ENCODE assay signal across 22 cellular contexts in the genomic region with DNA sequence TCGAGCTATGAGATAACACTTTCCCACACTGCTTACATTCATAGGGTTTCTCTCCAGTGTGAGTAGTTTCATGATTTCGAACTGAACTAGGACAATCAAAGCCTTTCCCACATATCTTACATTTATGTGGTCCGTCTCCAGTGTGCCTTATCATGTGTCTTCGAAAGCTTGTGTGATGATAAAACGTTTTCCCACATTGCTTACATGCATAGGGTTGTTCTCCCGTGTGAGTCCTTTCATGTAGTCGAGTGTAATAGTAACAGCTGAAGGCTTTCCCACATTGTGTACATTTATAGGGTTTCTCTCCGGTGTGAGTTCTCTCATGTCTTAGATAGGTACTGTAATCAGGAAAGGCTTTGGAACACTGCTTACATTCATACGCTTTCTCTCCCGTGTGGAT.
"Had no signal": no experiment of that assay in that cellular context is flagged by ENCODE, and none has a peak within 500 bp of the region (broad histone marks: within the 10 kb centered on the region; RNA-seq: fewer than 3 reads in every experiment).

No MANE protein-coding gene starts in this region.

- H3K9me3 ChIP-seq: testis had no signal

- H3K27ac ChIP-seq: ascending aorta, colonic mucosa, heart left ventricle, ovary, stomach, testis had no signal

- H3K4me1 Mint-ChIP-seq: activated CD4-positive, alpha-beta T cell treated with anti-CD3 and anti-CD28 coated beads, Interleukin-2, amount 10 ng/mL, durations not matched to agents 24 days and 14 days; central memory CD8-positive, alpha-beta T cell; immature natural killer cell; stimulated activated effector memory CD8-positive, alpha-beta T cell treated with anti-CD3 and anti-CD28 coated beads, Interleukin-12 subunit alpha, Interleukin-12 subunit beta, amount 100 ng/mL, for 72 hours had no signal

- H3K27me3 ChIP-seq: ascending aorta, colonic mucosa, gastroesophageal sphincter, heart left ventricle, ovary, sigmoid colon, stomach, testis had no signal

- H3K27me3 Mint-ChIP-seq: activated CD4-positive, alpha-beta T cell treated with anti-CD3 and anti-CD28 coated beads, Interleukin-2, amount 10 ng/mL, durations not matched to agents 24 days and 14 days; activated CD8-positive, alpha-beta T cell treated with anti-CD3 and anti-CD28 coated beads for 36 hours; central memory CD8-positive, alpha-beta T cell; naive thymus-derived CD8-positive, alpha-beta T cell; type B pancreatic cell had no signal

- H3K4me3 ChIP-seq: ascending aorta, colonic mucosa, gastroesophageal sphincter, heart left ventricle, ovary, sigmoid colon, stomach, testis had no signal

- H3K4me3 Mint-ChIP-seq: activated CD4-positive, alpha-beta T cell treated with anti-CD3 and anti-CD28 coated beads, Interleukin-2, amount 10 ng/mL, durations not matched to agents 24 days and 14 days; activated CD8-positive, alpha-beta T cell treated with anti-CD3 and anti-CD28 coated beads for 36 hours; activated naive CD4-positive, alpha-beta T cell treated with anti-CD3 and anti-CD28 coated beads for 36 hours; central memory CD8-positive, alpha-beta T cell; immature natural killer cell; naive thymus-derived CD8-positive, alpha-beta T cell; stimulated activated effector memory CD8-positive, alpha-beta T cell treated with anti-CD3 and anti-CD28 coated beads, Interleukin-12 subunit alpha, Interleukin-12 subunit beta, amount 100 ng/mL, for 72 hours; T-helper 2 cell treated with Interferon-gamma antibody and Interleukin-4, amounts not matched to agents 5 μg/mL and 100 μg/mL, for 36 hours; type B pancreatic cell had no signal

- H3K4me1 ChIP-seq: ascending aorta, colonic mucosa, gastroesophageal sphincter, heart left ventricle, stomach, testis had no signal

- DNase-seq: activated CD4-positive, alpha-beta T cell treated with anti-CD3 and anti-CD28 coated beads, Interleukin-2, amount 10 ng/mL, durations not matched to agents 24 days and 14 days; activated CD8-positive, alpha-beta T cell treated with anti-CD3 and anti-CD28 coated beads for 36 hours; activated naive CD4-positive, alpha-beta T cell treated with anti-CD3 and anti-CD28 coated beads for 36 hours; activated T-cell treated with anti-CD3 and anti-CD28 coated beads, Interleukin-2, amount 50 U/mL, for 1 hour; colonic mucosa; heart left ventricle; immature natural killer cell; left ventricle myocardium superior; mesenchymal stem cell; naive thymus-derived CD8-positive, alpha-beta T cell; ovary; sigmoid colon; stimulated activated CD4-positive, alpha-beta T cell treated with anti-CD3 and anti-CD28 coated beads, Interleukin-4, amount 100 ng/mL, for 24 hours; stomach; testis had no signal

- ATAC-seq: activated CD8-positive, alpha-beta T cell treated with anti-CD3 and anti-CD28 coated beads for 36 hours; gastroesophageal sphincter; heart left ventricle; left ventricle myocardium superior; naive thymus-derived CD8-positive, alpha-beta T cell; stimulated activated effector memory CD8-positive, alpha-beta T cell treated with anti-CD3 and anti-CD28 coated beads, Interleukin-12 subunit alpha, Interleukin-12 subunit beta, amount 100 ng/mL, for 72 hours had no signal

- H3K27ac Mint-ChIP-seq: activated CD4-positive, alpha-beta T cell treated with anti-CD3 and anti-CD28 coated beads, Interleukin-2, amount 10 ng/mL, durations not matched to agents 24 days and 14 days; activated CD8-positive, alpha-beta T cell treated with anti-CD3 and anti-CD28 coated beads for 36 hours; activated naive CD4-positive, alpha-beta T cell treated with anti-CD3 and anti-CD28 coated beads for 36 hours; activated T-helper 2 cell treated with anti-CD3 and anti-CD28 coated beads, Interferon-gamma antibody, Interleukin-2, Interleukin-4, amounts not matched to agents 10 μg/mL and 5 μg/mL and 100 μg/mL, durations not matched to agents 14 hours and 24 hours and 36 hours; immature natural killer cell; naive thymus-derived CD8-positive, alpha-beta T cell; stimulated activated effector memory CD8-positive, alpha-beta T cell treated with anti-CD3 and anti-CD28 coated beads, Interleukin-12 subunit alpha, Interleukin-12 subunit beta, amount 100 ng/mL, for 72 hours; T-helper 2 cell treated with Interferon-gamma antibody and Interleukin-4, amounts not matched to agents 5 μg/mL and 100 μg/mL, for 36 hours; type B pancreatic cell had no signal
